Comparison of ENCODE assay signal across 22 cellular contexts in the genomic region with DNA sequence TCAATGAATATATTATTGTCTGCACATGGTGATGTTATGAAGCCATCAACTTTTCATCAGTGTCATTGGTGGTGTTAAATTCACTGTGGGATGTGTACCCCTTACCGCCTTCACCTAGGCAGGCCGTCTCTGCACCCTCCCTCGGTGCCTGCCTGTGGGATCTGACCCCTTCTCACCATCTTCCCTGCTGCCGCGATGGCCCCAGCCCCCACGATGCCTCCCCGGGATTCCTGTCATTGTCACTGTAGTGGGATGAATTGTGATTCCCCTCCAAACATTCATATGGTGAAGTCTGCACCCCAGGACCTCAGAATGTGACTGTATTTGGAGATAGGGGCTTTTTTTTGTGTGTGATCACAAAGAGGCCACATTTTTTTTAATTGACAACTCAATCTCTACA.
DNase-seq lines count a peak whose midpoint lies in the region; ATAC-seq, FAIRE-seq and TF ChIP-seq lines count a peak whose summit lies in the region.
"Had no signal": no experiment of that assay in that cellular context is flagged by ENCODE, and none has a peak within 500 bp of the region (broad histone marks: within the 10 kb centered on the region; RNA-seq: fewer than 3 reads in every experiment).

No MANE protein-coding gene starts in this region.

- H2BK15ac ChIP-seq in H9 (ENCODE audit: low read depth, low read length) = no peak overlapping the region
- no peak overlapping the region for H2BK15ac ChIP-seq in H1 (ENCODE audit: low read length)

- ATAC-seq in GM23338 (peak; percentile 36; the same call in 2 of the 3 replicates), sciatic nerve (no peak), HG02884 (IDR thresholded peaks at IDR 0.05; ENCODE audit: unreplicated experiment) (no peak), HG03442 (IDR thresholded peaks at IDR 0.05; ENCODE audit: unreplicated experiment) (no peak)
- ATAC-seq: A549 had no signal

- CTCF ChIA-PET in H1 (lab: Charles Lee; ENCODE audit: partially characterized antibody) = interaction anchor here (1.7 kb wide), 1 partner anchor 34 kb away, joined by 3 read pairs; no protein-coding TSS in a partner anchor

- no peak overlapping the region for H4K91ac ChIP-seq in H9 (ENCODE audit: insufficient read length, low read depth, low read length)
- no peak overlapping the region for H4K91ac ChIP-seq in H1 (replicated peaks; ENCODE audit: insufficient read length, low read length)

- H2BK120ac ChIP-seq in H9 (ENCODE audit: low read depth, low read length, poor library complexity, severe bottlenecking) = no peak overlapping the region
- no peak overlapping the region for H2BK120ac ChIP-seq in H1 (replicated peaks; ENCODE audit: low read depth, low read length)

- POLR2A ChIA-PET in H1 (lab: Charles Lee; ENCODE audit: partially characterized antibody) = no interaction called here

- no peak overlapping the region for H3K9ac ChIP-seq in H9 (ENCODE audit: extremely low read depth, insufficient read length, low read length)
- H3K9ac ChIP-seq in H1 (replicated peaks in 1 of 4; ENCODE audit: extremely low read depth in 1 of 4, low read depth in 3 of 4, low read length in 3 of 4) = no peak overlapping the region; a peak in 1 of 7 replicates
- H3K9ac ChIP-seq: BLaER1 treated with 17β-estradiol and CSF1 and Interleukin-3, amounts not matched to agents 10 nM and 100 nM had no signal

- H2AK5ac ChIP-seq in H9 (ENCODE audit: insufficient read length, low read length) = no peak overlapping the region
- H2AK5ac ChIP-seq in H1 (ENCODE audit: low read depth, low read length) = no peak overlapping the region

- peaks cover 3% of the 10 kb centered on the region for H3K23me2 ChIP-seq in H9 (ENCODE audit: insufficient read length, low read depth, low read length, poor library complexity, severe bottlenecking)
- no peaks in the 10 kb centered on the region for H3K23me2 ChIP-seq in H1 (ENCODE audit: low read depth, low read length)

- H3K9me3 Mint-ChIP-seq in GM23338 (no peaks in the 10 kb centered on the region; the same call in 2 of the 3 replicates), H9 (no peaks in the 10 kb centered on the region)
- H3K9me3 Mint-ChIP-seq: CD4-positive, alpha-beta T cell had no signal

- H2BK20ac ChIP-seq in H9 (ENCODE audit: low read depth, low read length, poor library complexity, severe bottlenecking) (no peak overlapping the region), H1 (ENCODE audit: low read length) (peak overlapping the region; percentile 53; the same call in 1 of the 2 replicates)

- H3K4me2 ChIP-seq in GM23338 = no peak overlapping the region
- no peak overlapping the region for H3K4me2 ChIP-seq in H9 (ENCODE audit: insufficient read depth, insufficient read length, low read length)
- H3K4me2 ChIP-seq in H1 (ENCODE audit: insufficient read depth in 1 of 2, low read depth in 2 of 2, low read length in 2 of 2) = no peak overlapping the region; a peak in 1 of 4 replicates
- H3K4me2 ChIP-seq: A549; BLaER1 treated with 17β-estradiol and CSF1 and Interleukin-3, amounts not matched to agents 10 nM and 100 nM had no signal

- no peak overlapping the region for H4K8ac ChIP-seq in H9 (replicated peaks; ENCODE audit: insufficient read length, low read depth, low read length)
- H4K8ac ChIP-seq in H1 (ENCODE audit: extremely low read depth, insufficient read depth, low read length) = no peak overlapping the region

- intact Hi-C loops in sciatic nerve (cut with DNase I) = no loop called here

- H2BK5ac ChIP-seq in H9 (ENCODE audit: insufficient read length, low read length) = no peak overlapping the region
- H2BK5ac ChIP-seq in H1 (ENCODE audit: low read depth, low read length) = no peak overlapping the region

- no peak for FAIRE-seq in H1 (lab: Jason Lieb, UNC)
- FAIRE-seq: A549, G401.6, GM12892 had no signal

- no peak overlapping the region for H3T11ph ChIP-seq in H9 (ENCODE audit: low read length)

- H3K27ac ChIP-seq in GM23338 (ENCODE audit: low read depth) = no peak overlapping the region
- no peak overlapping the region for H3K27ac ChIP-seq in H9 (ENCODE audit: insufficient read length, low read depth, low read length)
- no peak overlapping the region for H3K27ac ChIP-seq in H1 (ENCODE audit: low read depth, low read length)
- H3K27ac ChIP-seq: A549; BLaER1 treated with 17β-estradiol and CSF1 and Interleukin-3, amounts not matched to agents 10 nM and 100 nM had no signal

- H3K4me1 ChIP-seq in GM23338 (ENCODE audit: insufficient read depth) = peaks cover 8% of the 10 kb centered on the region; the same call in 1 of the 2 replicates
- no peaks in the 10 kb centered on the region; the same call in 1 of the 2 replicates for H3K4me1 ChIP-seq in H9 (ENCODE audit: insufficient read depth, low read length)
- H3K4me1 ChIP-seq in H1 (replicated peaks in 1 of 4; ENCODE audit: control insufficient read depth in 3 of 4, insufficient read depth in 4 of 4, low read length in 3 of 4) = peaks cover 2 to 5% (median 4%) of the 10 kb centered on the region in 4 experiments; a peak in 4 of 7 replicates
- H3K4me1 ChIP-seq: A549, BE2C had no signal

- H3K4me3 ChIP-seq in GM23338 (no peak overlapping the region), H1 (ENCODE audit: extremely low read depth in 1 of 4, insufficient read depth in 2 of 4, low read depth in 3 of 4, low read length in 4 of 4) (no peak overlapping the region)
- H3K4me3 ChIP-seq: A549; BLaER1 treated with 17β-estradiol and CSF1 and Interleukin-3, amounts not matched to agents 10 nM and 100 nM had no signal

- H3K27me3 Mint-ChIP-seq in GM23338 (ENCODE audit: insufficient read depth, low read depth, poor library complexity) (peaks cover 3% of the 10 kb centered on the region), H9 (ENCODE audit: low read depth) (peaks cover 4% of the 10 kb centered on the region)
- H3K27me3 Mint-ChIP-seq: CD4-positive, alpha-beta T cell had no signal

- H3K23ac ChIP-seq in H9 (ENCODE audit: insufficient read length, low read depth, low read length) (no peak overlapping the region), H1 (ENCODE audit: insufficient read length) (no peak overlapping the region)

- H3K27ac Mint-ChIP-seq in GM23338 (no peak overlapping the region), H9 (peak overlapping the region in 1 of 3 experiments; percentile 21; a peak in 1 of 7 replicates)
- H3K27ac Mint-ChIP-seq: CD4-positive, alpha-beta T cell had no signal

- H3K79me1 ChIP-seq in H9 (ENCODE audit: insufficient read depth, low read depth, low read length, poor library complexity, severe bottlenecking) (no peaks in the 10 kb centered on the region), H1 (ENCODE audit: low read depth, low read length) (no peaks in the 10 kb centered on the region)

- H3K36me3 Mint-ChIP-seq in GM23338 (ENCODE audit: low read depth) = no peaks in the 10 kb centered on the region
- no peaks in the 10 kb centered on the region for H3K36me3 Mint-ChIP-seq in H9 (ENCODE audit: insufficient read depth in 1 of 3, low read depth in 3 of 3)

- H3K56ac ChIP-seq in H9 (ENCODE audit: insufficient read length, low read depth, low read length) = no peak overlapping the region
- no peak overlapping the region for H3K56ac ChIP-seq in H1 (replicated peaks; ENCODE audit: insufficient read length, low read depth, low read length)

- WGBS in H9 (ENCODE audit: extremely low coverage, insufficient read length, low lambda C conversion rate) = no CpG with 5 or more reads among the region's 7 CpGs
- WGBS in H1 (ENCODE audit: extremely low coverage in 1 of 2, insufficient coverage in 1 of 2, insufficient read length in 1 of 2, insufficient replicate concordance in 2 of 2, low coverage in 1 of 2, low lambda C conversion rate in 2 of 2, missing lambda C conversion rate in 1 of 2), 2 experiments = 52% methylated on average over 7 of the region's 7 CpGs; no CpG with 5 or more reads in 1 of the 2 experiments

- H3K14ac ChIP-seq in H9 (ENCODE audit: insufficient read depth, low read length) = no peak overlapping the region
- H3K14ac ChIP-seq in H1 (ENCODE audit: insufficient read length) = no peak overlapping the region

- DNase-seq in GM23338 (ENCODE audit: low spot score) (no peak), H9 (peak; percentile 12), H1 (ENCODE audit: low read depth in 1 of 2, low spot score in 2 of 2) (no peak), sciatic nerve (ENCODE audit: low spot score) (peak; percentile 48), foreskin melanocyte (no peak)
- DNase-seq: 8988T; ACHN; AML-193; BE2C; Calu3; CD4-positive, alpha-beta T cell; COR-L47; DMS53; DND-41; HCEC 1CT had no signal

- no peak overlapping the region for H4K5ac ChIP-seq in H9 (ENCODE audit: insufficient read length, low read depth, low read length)
- H4K5ac ChIP-seq in H1 (ENCODE audit: insufficient read length, low read depth, low read length) = no peak overlapping the region

- H4K20me1 ChIP-seq in GM23338 (replicated peaks; ENCODE audit: insufficient read depth) (no peaks in the 10 kb centered on the region), H9 (ENCODE audit: control insufficient read depth, insufficient read depth, insufficient read length) (no peaks in the 10 kb centered on the region), H1 (replicated peaks in 1 of 2; ENCODE audit: control insufficient read depth in 1 of 2, insufficient read depth in 2 of 2, low read length in 2 of 2) (no peaks in the 10 kb centered on the region)
- H4K20me1 ChIP-seq: BLaER1 treated with 17β-estradiol and CSF1 and Interleukin-3, amounts not matched to agents 10 nM and 100 nM had no signal

- no peak overlapping the region for H2AFZ ChIP-seq in GM23338
- H2AFZ ChIP-seq in H9 (ENCODE audit: low read length) = no peak overlapping the region
- H2AFZ ChIP-seq in H1 (ENCODE audit: low read length) = no peak overlapping the region

- H3K4ac ChIP-seq in H9 (ENCODE audit: low read depth, low read length) (no peak overlapping the region), H1 (replicated peaks; ENCODE audit: insufficient read length, low read depth, low read length) (no peak overlapping the region)

- TF ChIP-seq RAD21 in H1 (IDR thresholded peaks at IDR 0.05 in 1 of 2, conservative IDR thresholded peaks at IDR 0.05 in 1 of 2; ENCODE audit: low read depth in 2 of 2, low read length in 2 of 2) = no peak

- TF ChIP-seq CTCF in GM23338 (conservative IDR thresholded peaks at IDR 0.05; ENCODE audit: low read depth in 2 of 2) (no peak), H9 (conservative IDR thresholded peaks at IDR 0.05) (no peak), H1 (IDR thresholded peaks at IDR 0.05; ENCODE audit: control extremely low read depth in 1 of 3, insufficient read depth in 1 of 3, low read depth in 1 of 3, low read length in 3 of 3) (no peak)

- H3K4me3 Mint-ChIP-seq in GM23338 (no peak overlapping the region), H9 (no peak overlapping the region)
- H3K4me3 Mint-ChIP-seq: CD14-positive monocyte; CD4-positive, alpha-beta T cell had no signal

- H3K36me3 ChIP-seq in GM23338 (ENCODE audit: insufficient read depth) (no peaks in the 10 kb centered on the region), H1 (ENCODE audit: control insufficient read depth in 2 of 4, insufficient read depth in 4 of 4, low read length in 3 of 4) (no peaks in the 10 kb centered on the region)
- H3K36me3 ChIP-seq: BE2C; BLaER1 treated with 17β-estradiol and CSF1 and Interleukin-3, amounts not matched to agents 10 nM and 100 nM had no signal

- H3F3A ChIP-seq in GM23338 (replicated peaks; ENCODE audit: low read depth) = no peaks in the 10 kb centered on the region

- H3K79me2 ChIP-seq in GM23338 (replicated peaks; ENCODE audit: insufficient read depth) (no peaks in the 10 kb centered on the region), H9 (ENCODE audit: insufficient read depth, low read length) (no peaks in the 10 kb centered on the region), H1 (ENCODE audit: control insufficient read depth in 1 of 2, insufficient read depth in 2 of 2, low read length in 2 of 2) (no peaks in the 10 kb centered on the region)

- no peak for TF ChIP-seq POLR2A in H1 (IDR thresholded peaks at IDR 0.05; ENCODE audit: control extremely low read depth in 1 of 2, low read depth in 2 of 2, low read length in 2 of 2)

- H3K9me3 ChIP-seq in H9 (ENCODE audit: control insufficient read depth, low read depth, low read length) = no peaks in the 10 kb centered on the region
- no peaks in the 10 kb centered on the region for H3K9me3 ChIP-seq in H1 (ENCODE audit: insufficient read depth in 2 of 2, low read depth in 1 of 2, low read length in 1 of 2)
- H3K9me3 ChIP-seq: A549; BE2C; BLaER1 treated with 17β-estradiol and CSF1 and Interleukin-3, amounts not matched to agents 10 nM and 100 nM had no signal

- H3K27me3 ChIP-seq in GM23338 (ENCODE audit: insufficient read depth) (no peaks in the 10 kb centered on the region), H9 (ENCODE audit: insufficient read depth, low read length) (no peaks in the 10 kb centered on the region), H1 (replicated peaks in 1 of 4; ENCODE audit: control insufficient read depth in 3 of 4, extremely low read depth in 1 of 4, insufficient read depth in 3 of 4, low read length in 3 of 4) (no peaks in the 10 kb centered on the region; a peak in 1 of 7 replicates)
- H3K27me3 ChIP-seq: BE2C had no signal

- no peaks in the 10 kb centered on the region for H3K9me2 ChIP-seq in GM23338 (ENCODE audit: insufficient read depth)

- H2BK12ac ChIP-seq in H9 (ENCODE audit: insufficient read length, low read depth, low read length) = no peak overlapping the region
- no peak overlapping the region for H2BK12ac ChIP-seq in H1 (ENCODE audit: low read depth, low read length)

- no peak for TF ChIP-seq EP300 in H1 (IDR thresholded peaks at IDR 0.05; ENCODE audit: borderline replicate concordance in 1 of 2, low read depth in 2 of 2, low read length in 2 of 2)

- no peak overlapping the region for H3K18ac ChIP-seq in H9 (ENCODE audit: insufficient read length, low read depth, low read length)
- no peak overlapping the region for H3K18ac ChIP-seq in H1 (ENCODE audit: extremely low read depth, low read length)

- H3K4me1 Mint-ChIP-seq in GM23338 (peaks cover 9% of the 10 kb centered on the region), H9 (peaks cover 12 to 17% of the 10 kb centered on the region in 2 experiments)

Comparison
In these comparisons a context has a peak if more than half of its experiments do, and no peak if none do; other contexts are left out.
1. DNase-seq: peak in H9 (single experiment) and sciatic nerve (single experiment); none in GM23338 (single experiment), H1 (0 of 2) and foreskin melanocyte (single experiment).